ENCODE assay signal across 8 cellular contexts in genomic region chr12:67068204-67068731, GRCh38.
DNase-seq lines count a peak whose midpoint lies in the region; ATAC-seq, FAIRE-seq and TF ChIP-seq lines count a peak whose summit lies in the region.

No MANE protein-coding gene starts in this region.

- no peak for FAIRE-seq in endothelial cell of umbilical vein (lab: Jason Lieb, UNC)

- H3K4me1 ChIP-seq in SK-N-SH (ENCODE audit: control insufficient read depth in 1 of 2, insufficient read depth in 2 of 2, low read depth in 1 of 2, low read length in 1 of 2) (peaks cover 0 to 4% of the 10 kb centered on the region in 2 experiments; a peak in 1 of 4 replicates), endothelial cell of umbilical vein (ENCODE audit: control insufficient read depth, extremely low read depth, insufficient read depth, low read length) (peaks cover 2% of the 10 kb centered on the region), neuron (ENCODE audit: insufficient read depth, low read length) (peaks cover 21% of the 10 kb centered on the region)

- intact Hi-C loops in endothelial cell of umbilical vein (cut with micrococcal nuclease): loop anchor here (5.0 kb wide), 1 partner anchor 199 kb away; the partner anchor contains the start of gene CAND1

- no peak for TF ChIP-seq RAD21 in SK-N-SH (IDR thresholded peaks at IDR 0.05; ENCODE audit: low read length)

- H3K9me2 ChIP-seq in SK-N-SH: no peaks in the 10 kb centered on the region

- DNase-seq in NCI-H345 (lab: John Stamatoyannopoulos, UW): peak; percentile 42
- no peak for DNase-seq in NCI-H345 treated with DMSO at 0.1 percent for 48 hours (lab: John Stamatoyannopoulos, UW; ENCODE audit: unreplicated experiment)
- DNase-seq in SK-N-SH: peak; percentile 11
- DNase-seq in endothelial cell of umbilical vein (ENCODE audit: low read depth, low spot score): no peak
- DNase-seq in left lobe of liver (ENCODE audit: low spot score): no peak

- H4K20me1 ChIP-seq in SK-N-SH (ENCODE audit: insufficient read depth) (no peaks in the 10 kb centered on the region), endothelial cell of umbilical vein (replicated peaks; ENCODE audit: control insufficient read depth, extremely low read depth, insufficient read depth, low read length) (no peaks in the 10 kb centered on the region)

- H3K36me3 ChIP-seq in SK-N-SH (replicated peaks in 1 of 2; ENCODE audit: control insufficient read depth in 1 of 2, insufficient read depth in 2 of 2, low read length in 1 of 2) (no peaks in the 10 kb centered on the region), endothelial cell of umbilical vein (ENCODE audit: control insufficient read depth in 2 of 2, extremely low read depth in 1 of 2, insufficient read depth in 2 of 2, low read length in 2 of 2) (no peaks in the 10 kb centered on the region), neuron (ENCODE audit: insufficient read depth, low read length) (no peaks in the 10 kb centered on the region)

- no peaks in the 10 kb centered on the region for H3K9me3 ChIP-seq in SK-N-SH
- no peaks in the 10 kb centered on the region for H3K9me3 ChIP-seq in endothelial cell of umbilical vein (replicated peaks; ENCODE audit: control insufficient read depth, insufficient read depth, low read length)
- no peaks in the 10 kb centered on the region for H3K9me3 ChIP-seq in neuron (ENCODE audit: low read length)

- H2AFZ ChIP-seq in SK-N-SH (ENCODE audit: low read depth): no peak overlapping the region
- H2AFZ ChIP-seq in endothelial cell of umbilical vein (ENCODE audit: low read depth, low read length): peak overlapping the region; percentile 37
- peak overlapping the region; percentile 84 for H2AFZ ChIP-seq in neuron (ENCODE audit: low read depth, low read length)

- H3K4me3 ChIP-seq in SK-N-SH (ENCODE audit: low read depth in 2 of 2, low read length in 1 of 2) (peak overlapping the region in 1 of 2 experiments; percentile 47; a peak in 1 of 4 replicates), endothelial cell of umbilical vein (replicated peaks in 1 of 3; ENCODE audit: insufficient read depth in 1 of 3, low read depth in 1 of 3, low read length in 3 of 3) (no peak overlapping the region), neuron (ENCODE audit: low read length) (peak overlapping the region; percentile 54)

- dilution Hi-C loops in endothelial cell of umbilical vein (cut with MboI; ENCODE audit: extremely low pct_ligation_motif_present, low sequenced_read_pairs): no loop called here

- no peaks in the 10 kb centered on the region for H3K79me2 ChIP-seq in SK-N-SH (ENCODE audit: insufficient read depth)
- H3K79me2 ChIP-seq in endothelial cell of umbilical vein (ENCODE audit: control insufficient read depth, insufficient read depth, low read length): no peaks in the 10 kb centered on the region

- CTCF ChIA-PET in SK-N-SH (lab: Yijun Ruan, JAX): interaction anchor here (1.4 kb wide), 1 partner anchor 31 kb away, joined by 3 read pairs; no protein-coding TSS in a partner anchor
- CTCF ChIA-PET in endothelial cell of umbilical vein (lab: Charles Lee): interaction anchor here (0.7 kb wide), 1 partner anchor 266 kb away, joined by 4 read pairs; no protein-coding TSS in a partner anchor

- no peak for TF ChIP-seq POLR2A in endothelial cell of umbilical vein (IDR thresholded peaks at IDR 0.05; ENCODE audit: low read depth, low read length)

- POLR2A ChIA-PET in SK-N-SH (lab: Yijun Ruan, JAX) (no interaction called here), endothelial cell of umbilical vein (lab: Charles Lee) (no interaction called here)

- no peaks in the 10 kb centered on the region for H3F3A ChIP-seq in SK-N-SH (replicated peaks; ENCODE audit: insufficient read depth)

- H3K4me2 ChIP-seq in SK-N-SH (peak overlapping the region; percentile 74; the same call in 1 of the 2 replicates), endothelial cell of umbilical vein (ENCODE audit: insufficient read depth, low read length) (no peak overlapping the region)

- no peak for ATAC-seq in HG02588 (IDR thresholded peaks at IDR 0.05; ENCODE audit: unreplicated experiment)
- no peak for ATAC-seq in left lobe of liver
- ATAC-seq in HG02884 (IDR thresholded peaks at IDR 0.05; ENCODE audit: unreplicated experiment): no peak

- H3K9ac ChIP-seq in SK-N-SH (no peak overlapping the region), endothelial cell of umbilical vein (replicated peaks; ENCODE audit: extremely low read depth, insufficient read depth, low read length) (no peak overlapping the region)

- no peaks in the 10 kb centered on the region for H3K9me1 ChIP-seq in endothelial cell of umbilical vein (replicated peaks; ENCODE audit: control insufficient read depth, extremely low read depth, insufficient read depth, low read length)

- BruUV-seq in endothelial cell of umbilical vein (replicated peaks; lab: Mats Ljungman, UMichigan): no TSS peak

- H3K27me3 ChIP-seq in SK-N-SH (ENCODE audit: insufficient read depth): peaks cover 36% of the 10 kb centered on the region
- peaks cover 25 to 35% of the 10 kb centered on the region in 2 experiments for H3K27me3 ChIP-seq in endothelial cell of umbilical vein (ENCODE audit: control insufficient read depth in 2 of 2, insufficient read depth in 2 of 2, low read length in 2 of 2)
- H3K27me3 ChIP-seq in neuron (ENCODE audit: insufficient read depth, low read length): peaks cover 2% of the 10 kb centered on the region

- WGBS in SK-N-SH (ENCODE audit: low lambda C conversion rate): 8% methylated on average over 19 of the region's 20 CpGs

- TF ChIP-seq CTCF in SK-N-SH (IDR thresholded peaks at IDR 0.05): no peak
- no peak for TF ChIP-seq CTCF in endothelial cell of umbilical vein (IDR thresholded peaks at IDR 0.05; ENCODE audit: extremely low read depth in 1 of 2, insufficient read depth in 1 of 2, low read depth in 1 of 2, low read length in 2 of 2)

- H3K27ac ChIP-seq in SK-N-SH (ENCODE audit: low read depth in 2 of 2, low read length in 1 of 2) (no peak overlapping the region), endothelial cell of umbilical vein (ENCODE audit: insufficient read depth, low read depth, low read length) (no peak overlapping the region)

- TF ChIP-seq EP300 in SK-N-SH (IDR thresholded peaks at IDR 0.05; ENCODE audit: borderline replicate concordance in 1 of 2, low read depth in 1 of 2, low read length in 1 of 2): no peak

TF ChIP-seq in SK-N-SH, 30 proteins besides CTCF, POLR2A, EP300 and RAD21:
- TF ChIP-seq MEF2A (IDR thresholded peaks at IDR 0.05; ENCODE audit: borderline replicate concordance, low read depth): no peak
- TF ChIP-seq RXRA (IDR thresholded peaks at IDR 0.05; ENCODE audit: borderline replicate concordance, low read depth): no peak
- TF ChIP-seq ZBTB33 (IDR thresholded peaks at IDR 0.05; ENCODE audit: borderline replicate concordance, low read depth): no peak

TF ChIP-seq in endothelial cell of umbilical vein, 7 proteins besides CTCF, POLR2A, EP300 and RAD21:
- TF ChIP-seq GATA2 (IDR thresholded peaks at IDR 0.05; ENCODE audit: insufficient read depth, insufficient read length, low read depth, low read length): no peak
- peak; percentile 76 for TF ChIP-seq EZH2 (IDR thresholded peaks at IDR 0.05; ENCODE audit: borderline replicate concordance, low read depth, low read length, severe bottlenecking)

Comparison
In these comparisons a context has a peak if more than half of its experiments do, and no peak if none do; other contexts are left out.
1. DNase-seq: peak in NCI-H345 (single experiment) and SK-N-SH (single experiment); none in NCI-H345 treated with DMSO at 0.1 percent for 48 hours (single experiment), endothelial cell of umbilical vein (single experiment) and left lobe of liver (single experiment).